Comparison of ENCODE assay signal across 8 cellular contexts in the genomic region with DNA sequence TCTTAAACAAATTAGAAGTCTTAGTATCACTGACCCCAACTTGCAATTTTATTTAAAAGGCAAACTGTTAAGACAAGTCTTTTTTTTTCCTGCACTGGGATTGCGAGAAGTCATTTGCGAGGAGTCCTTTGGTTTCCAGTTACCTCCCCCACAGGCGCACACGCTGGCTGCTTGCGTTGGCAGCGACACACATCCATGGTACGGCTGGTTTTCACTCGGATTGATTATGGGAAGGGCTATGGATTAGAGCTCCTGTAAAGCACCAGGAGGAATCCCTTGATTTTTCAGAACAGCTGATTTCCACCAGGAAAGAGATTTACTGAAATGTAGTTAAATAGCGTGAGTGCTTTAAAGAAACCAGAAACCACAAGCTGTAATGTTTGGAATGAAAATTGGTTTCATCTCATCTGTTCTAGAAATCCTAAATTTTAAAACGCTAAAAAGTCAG. TPM values are rescaled to one million over a fixed set of nuclear protein-coding genes. Genes with fewer than 3 reads are reported as not detected.
A peak's percentile ranks its signal among the peaks of the same experiment; 100 is the strongest.
DNase-seq lines count a peak whose midpoint lies in the region; ATAC-seq and TF ChIP-seq lines count a peak whose summit lies in the region.

No MANE protein-coding gene starts in this region.

- DNase-seq in activated CD4-positive, alpha-beta T cell treated with anti-CD3 and anti-CD28 coated beads, Interleukin-2, amount 10 ng/mL, durations not matched to agents 24 days and 14 days, result no peak
- no peak for DNase-seq in activated CD4-positive, alpha-beta T cell treated with anti-CD3 and anti-CD28 coated beads for 48 hours
- DNase-seq in RWPE1 (ENCODE audit: low spot score), result peak; percentile 59
- no peak for DNase-seq in epithelial cell of prostate (ENCODE audit: low read depth, low spot score)
- no peak for DNase-seq in UCSD-AML1 (lab: John Stamatoyannopoulos, UW; ENCODE audit: unreplicated experiment)

- H3K4me1 ChIP-seq in muscle layer of duodenum (ENCODE audit: control insufficient read depth in 1 of 2, insufficient read depth in 2 of 2, low read length in 2 of 2), result peaks cover 0 to 5% of the 10 kb centered on the region in 2 donors

- peak overlapping the region; percentile 71 to 88 for H3K4me3 ChIP-seq in muscle layer of duodenum (ENCODE audit: low read depth in 1 of 2, low read length in 2 of 2)

- no peak overlapping the region for H3K27ac Mint-ChIP-seq in activated CD4-positive, alpha-beta T cell treated with anti-CD3 and anti-CD28 coated beads, Interleukin-2, amount 10 ng/mL, durations not matched to agents 24 days and 14 days

- H3K36me3 Mint-ChIP-seq in activated CD4-positive, alpha-beta T cell treated with anti-CD3 and anti-CD28 coated beads, Interleukin-2, amount 10 ng/mL, durations not matched to agents 24 days and 14 days (ENCODE audit: low read depth), result no peaks in the 10 kb centered on the region

- intact Hi-C loops in activated CD4-positive, alpha-beta T cell treated with anti-CD3 and anti-CD28 coated beads, Interleukin-2, amount 10 ng/mL, durations not matched to agents 24 days and 14 days (cut with micrococcal nuclease), result loop anchor here (5.0 kb wide), 1 partner anchor 85 kb away; no protein-coding TSS in a partner anchor

- CTCF ChIA-PET in RWPE1 (lab: Yijun Ruan, JAX), result interaction anchor here (0.7 to 2.2 kb wide), 3 partner anchors 14 to 166 kb away, joined by 3 to 7 read pairs (median 3); no protein-coding TSS in a partner anchor

- peaks cover 16% of the 10 kb centered on the region for H3K4me1 Mint-ChIP-seq in activated CD4-positive, alpha-beta T cell treated with anti-CD3 and anti-CD28 coated beads, Interleukin-2, amount 10 ng/mL, durations not matched to agents 24 days and 14 days

- POLR2A ChIA-PET in RWPE1 (lab: Yijun Ruan, JAX; ENCODE audit: low non-redundant PET), result no interaction called here

- peaks cover 62% of the 10 kb centered on the region for H3K27me3 Mint-ChIP-seq in activated CD4-positive, alpha-beta T cell treated with anti-CD3 and anti-CD28 coated beads, Interleukin-2, amount 10 ng/mL, durations not matched to agents 24 days and 14 days

- H3K27me3 ChIP-seq in muscle layer of duodenum (ENCODE audit: low read depth, low read length), result no peaks in the 10 kb centered on the region

- H3K4me3 Mint-ChIP-seq in activated CD4-positive, alpha-beta T cell treated with anti-CD3 and anti-CD28 coated beads, Interleukin-2, amount 10 ng/mL, durations not matched to agents 24 days and 14 days, result peak overlapping the region; percentile 83

- H3K9me3 Mint-ChIP-seq in activated CD4-positive, alpha-beta T cell treated with anti-CD3 and anti-CD28 coated beads, Interleukin-2, amount 10 ng/mL, durations not matched to agents 24 days and 14 days, result no peaks in the 10 kb centered on the region

- ATAC-seq in GM18870 (IDR thresholded peaks at IDR 0.05; ENCODE audit: unreplicated experiment) (no peak), HG02588 (IDR thresholded peaks at IDR 0.05; ENCODE audit: unreplicated experiment) (no peak)

- no peaks in the 10 kb centered on the region for H3K9me3 ChIP-seq in muscle layer of duodenum (ENCODE audit: control insufficient read depth in 1 of 2, low read length in 2 of 2)

- no peak for TF ChIP-seq CTCF in RWPE1 (conservative IDR thresholded peaks at IDR 0.05; ENCODE audit: low read depth)

- H3K27ac ChIP-seq in RWPE1, result peak overlapping the region; percentile 73
- peak overlapping the region; percentile 31 for H3K27ac ChIP-seq in epithelial cell of prostate
- peak overlapping the region; percentile 46 for H3K27ac ChIP-seq in muscle layer of duodenum (ENCODE audit: low read length)

- H3K36me3 ChIP-seq in muscle layer of duodenum (ENCODE audit: control insufficient read depth in 1 of 2, insufficient read depth in 2 of 2, low read length in 2 of 2), result no peaks in the 10 kb centered on the region

RNA-seq across cellular contexts. Expression of a gene that starts 0.7 kb away (rescaled TPM):
- not detected in 2 replicates for total RNA-seq in activated CD4-positive, alpha-beta T cell treated with anti-CD3 and anti-CD28 coated beads, Interleukin-2, amount 10 ng/mL, durations not matched to agents 24 days and 14 days
